ENCODE assay signal across 11 cellular contexts in the genomic region with DNA sequence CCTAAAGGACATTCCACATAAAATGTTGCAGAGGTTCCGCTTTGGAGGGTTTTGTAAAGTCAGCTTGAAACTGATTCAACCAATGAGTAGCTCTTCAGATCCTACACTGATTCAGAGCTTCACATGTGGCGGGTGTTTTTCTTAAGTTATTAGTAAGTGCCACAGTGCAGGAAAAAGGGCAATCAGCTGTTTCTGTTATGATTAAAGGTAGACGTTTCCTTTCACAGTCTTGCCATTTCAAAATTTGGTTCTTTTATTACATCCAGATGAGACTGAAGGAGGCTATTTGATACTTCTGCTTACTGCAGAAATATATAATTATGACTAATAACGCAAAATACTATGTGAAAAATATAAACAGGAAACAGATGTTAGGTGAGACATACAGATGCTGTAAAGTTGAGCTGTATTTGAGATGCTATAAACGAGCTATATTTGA.
DNase-seq lines count a peak whose midpoint lies in the region; ATAC-seq and TF ChIP-seq lines count a peak whose summit lies in the region.
"Had no signal": no experiment of that assay in that cellular context is flagged by ENCODE, and none has a peak within 500 bp of the region (broad histone marks: within the 10 kb centered on the region; RNA-seq: fewer than 3 reads in every experiment).

No MANE protein-coding gene starts in this region.

- H3K4me1 Mint-ChIP-seq in natural killer cell treated with Interleukin-12 subunit alpha and Interleukin-12 subunit beta and Interleukin-15 and Interleukin-18, amount 100 ng/mL, for 72 hours (ENCODE audit: low read depth in 2 of 2) = peaks cover 3 to 16% of the 10 kb centered on the region in 2 donors
- peaks cover 0 to 7% of the 10 kb centered on the region in 2 donors for H3K4me1 Mint-ChIP-seq in natural killer cell
- H3K4me1 Mint-ChIP-seq in immature natural killer cell = no peaks in the 10 kb centered on the region
- H3K4me1 Mint-ChIP-seq: activated naive CD8-positive, alpha-beta T cell treated with anti-CD3 and anti-CD28 coated beads, Interleukin-2, amount 10 ng/mL, durations not matched to agents 7 days and 5 days had no signal

- no peaks in the 10 kb centered on the region for H3K27me3 Mint-ChIP-seq in natural killer cell treated with Interleukin-12 subunit alpha and Interleukin-12 subunit beta and Interleukin-15 and Interleukin-18, amount 100 ng/mL, for 72 hours
- H3K27me3 Mint-ChIP-seq in natural killer cell (ENCODE audit: low read depth in 2 of 2) (no peaks in the 10 kb centered on the region), immature natural killer cell (ENCODE audit: low read depth in 3 of 3) (no peaks in the 10 kb centered on the region)
- H3K27me3 Mint-ChIP-seq: activated naive CD8-positive, alpha-beta T cell treated with anti-CD3 and anti-CD28 coated beads, Interleukin-2, amount 10 ng/mL, durations not matched to agents 7 days and 5 days had no signal

- no peaks in the 10 kb centered on the region for H3K36me3 Mint-ChIP-seq in natural killer cell treated with Interleukin-12 subunit alpha and Interleukin-12 subunit beta and Interleukin-15 and Interleukin-18, amount 100 ng/mL, for 72 hours
- H3K36me3 Mint-ChIP-seq in natural killer cell = no peaks in the 10 kb centered on the region
- no peaks in the 10 kb centered on the region for H3K36me3 Mint-ChIP-seq in immature natural killer cell

- H3K9ac ChIP-seq in SK-N-MC (ENCODE audit: insufficient read length) = no peak overlapping the region

- peak overlapping the region; percentile 68; the same call in 1 of the 2 replicates for H3K27ac ChIP-seq in SK-N-MC
- H3K27ac ChIP-seq: C4-2B had no signal

- peak; percentile 48 to 91 for ATAC-seq in natural killer cell treated with Interleukin-12 subunit alpha and Interleukin-12 subunit beta and Interleukin-15 and Interleukin-18, amount 100 ng/mL, for 72 hours
- ATAC-seq in natural killer cell (no peak), HG02798 (IDR thresholded peaks at IDR 0.05; ENCODE audit: poor library complexity, unreplicated experiment) (peak; percentile 60)

- intact Hi-C loops in natural killer cell (cut with micrococcal nuclease) = no loop called here
- intact Hi-C loops in head of caudate nucleus (cut with DNase I) = no loop called here

- peak overlapping the region; percentile 35; the same call in 1 of the 2 replicates for H3K4me3 ChIP-seq in SK-N-MC

- DNase-seq in natural killer cell treated with Interleukin-12 subunit alpha and Interleukin-12 subunit beta and Interleukin-15 and Interleukin-18, amount 100 ng/mL, for 72 hours (ENCODE audit: low spot score) = no peak
- DNase-seq in natural killer cell (no peak), SK-N-MC (ENCODE audit: low read depth, low spot score) (peak; percentile 74), NOMO-1 (lab: John Stamatoyannopoulos, UW; ENCODE audit: unreplicated experiment in 2 of 2) (no peak), head of caudate nucleus (no peak), NCI-H1105 (lab: John Stamatoyannopoulos, UW) (no peak), immature natural killer cell (no peak)
- DNase-seq: activated naive CD8-positive, alpha-beta T cell treated with anti-CD3 and anti-CD28 coated beads, Interleukin-2, amount 10 ng/mL, durations not matched to agents 7 days and 5 days; SW 1271 had no signal

- H3K9me3 ChIP-seq in SK-N-MC (ENCODE audit: low read depth, low read length) = no peaks in the 10 kb centered on the region

- TF ChIP-seq CTCF in natural killer cell (IDR thresholded peaks at IDR 0.05) = no peak

- H3K36me3 ChIP-seq in SK-N-MC (ENCODE audit: insufficient read depth, low read length) = no peaks in the 10 kb centered on the region

- H3K27ac Mint-ChIP-seq in natural killer cell treated with Interleukin-12 subunit alpha and Interleukin-12 subunit beta and Interleukin-15 and Interleukin-18, amount 100 ng/mL, for 72 hours = no peak overlapping the region
- H3K27ac Mint-ChIP-seq in natural killer cell = no peak overlapping the region
- H3K27ac Mint-ChIP-seq in immature natural killer cell = no peak overlapping the region
- H3K27ac Mint-ChIP-seq: activated naive CD8-positive, alpha-beta T cell treated with anti-CD3 and anti-CD28 coated beads, Interleukin-2, amount 10 ng/mL, durations not matched to agents 7 days and 5 days had no signal

- H3K9me3 Mint-ChIP-seq in natural killer cell treated with Interleukin-12 subunit alpha and Interleukin-12 subunit beta and Interleukin-15 and Interleukin-18, amount 100 ng/mL, for 72 hours = no peaks in the 10 kb centered on the region
- H3K9me3 Mint-ChIP-seq in natural killer cell (no peaks in the 10 kb centered on the region), immature natural killer cell (no peaks in the 10 kb centered on the region)

- peak overlapping the region; percentile 39 for H3K4me3 Mint-ChIP-seq in natural killer cell treated with Interleukin-12 subunit alpha and Interleukin-12 subunit beta and Interleukin-15 and Interleukin-18, amount 100 ng/mL, for 72 hours
- H3K4me3 Mint-ChIP-seq in natural killer cell (no peak overlapping the region), immature natural killer cell (no peak overlapping the region)
- H3K4me3 Mint-ChIP-seq: activated naive CD8-positive, alpha-beta T cell treated with anti-CD3 and anti-CD28 coated beads, Interleukin-2, amount 10 ng/mL, durations not matched to agents 7 days and 5 days had no signal

Comparison
In these comparisons a context has a peak if more than half of its experiments do, and no peak if none do; other contexts are left out.
1. ATAC-seq: peak in natural killer cell treated with Interleukin-12 subunit alpha and Interleukin-12 subunit beta and Interleukin-15 and Interleukin-18, amount 100 ng/mL, for 72 hours (2 of 2) and HG02798 (single experiment); none in natural killer cell (0 of 3).